ENCODE assay signal across 1 cellular context in the genomic region with DNA sequence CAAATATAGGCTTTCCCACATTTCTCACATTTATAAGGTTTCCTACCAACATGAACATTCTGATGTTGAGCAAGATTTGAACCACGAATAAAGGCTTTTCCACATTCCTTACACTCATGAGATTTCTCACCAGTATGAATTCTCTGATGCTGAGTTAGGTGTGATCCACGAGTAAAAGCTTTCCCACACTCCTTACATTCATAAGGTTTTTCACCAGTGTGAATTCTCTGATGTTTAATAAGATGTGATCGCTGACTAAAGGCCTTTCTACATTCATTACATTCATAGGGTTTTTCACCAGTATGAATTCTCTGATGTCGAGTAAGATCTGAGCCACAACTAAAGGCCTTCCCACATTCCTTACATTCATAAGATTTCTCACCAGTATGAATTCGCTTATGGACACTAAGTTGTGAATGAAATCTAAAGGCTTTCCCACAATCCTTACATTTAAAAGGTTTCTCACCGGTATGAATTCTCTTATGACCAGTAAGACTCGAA.
A peak's percentile ranks its signal among the peaks of the same experiment; 100 is the strongest.
TF ChIP-seq lines count a peak whose summit lies in the region.

No MANE protein-coding gene starts in this region.

TF ChIP-seq in H1, 55 proteins besides CTCF, POLR2A, EP300 and RAD21:
- TF ChIP-seq SP4 (IDR thresholded peaks at IDR 0.05; ENCODE audit: low read length) (no peak), ZNF274 (IDR thresholded peaks at IDR 0.05; ENCODE audit: borderline replicate concordance, extremely low read depth, low read length) (peak; percentile 99)
TF ChIP-seq in H1: peak in this region for 1.
